Comparison of ENCODE assay signal across 1 cellular context in the genomic region with DNA sequence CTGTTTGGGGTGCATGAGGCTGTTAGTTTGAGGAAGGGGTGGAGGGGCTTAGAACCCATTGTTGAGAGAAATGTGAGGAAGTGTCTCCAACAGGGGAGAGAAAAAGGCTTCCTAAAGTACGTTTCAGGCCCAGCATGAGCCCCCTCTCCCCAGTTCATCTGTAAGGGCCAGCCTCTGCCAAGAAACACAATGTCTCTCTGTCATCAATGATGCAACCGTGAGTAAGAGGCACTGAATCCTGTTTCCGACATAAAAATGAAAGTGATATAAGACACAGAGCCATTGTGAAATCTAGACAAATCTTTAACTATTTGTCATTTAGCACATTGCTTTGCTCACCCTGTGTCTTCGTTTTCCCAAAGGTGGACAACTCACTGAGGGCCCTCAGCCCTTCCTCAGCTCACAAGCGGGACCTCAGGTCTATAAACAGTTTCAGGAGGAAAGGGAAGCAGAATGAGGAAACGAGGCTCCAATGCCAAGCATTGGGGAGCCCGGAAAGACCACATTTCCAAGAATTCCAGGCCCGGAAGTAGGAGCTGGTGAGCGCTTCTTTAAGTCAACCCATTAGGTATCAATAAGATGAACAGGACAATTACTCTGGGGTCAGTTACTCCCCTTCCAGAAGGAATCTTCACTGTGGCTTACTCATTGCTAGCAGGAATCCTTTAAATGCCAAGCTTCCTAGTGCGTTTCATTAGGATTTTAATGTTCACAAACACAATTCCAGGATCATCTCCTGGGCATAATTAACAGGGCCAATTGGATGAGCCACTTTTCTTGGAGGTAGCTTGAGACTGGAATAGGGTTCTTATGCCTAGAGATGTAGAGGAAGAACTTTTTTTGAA.
TF ChIP-seq lines count a peak whose summit lies in the region.

No MANE protein-coding gene starts in this region.

TF ChIP-seq in HEK293, 187 proteins besides CTCF, POLR2A, EP300 and RAD21 (continued from another document and continues in another):
- TF ChIP-seq ZNF518A (tag by site-specific recombination; conservative IDR thresholded peaks at IDR 0.05; ENCODE audit: low read depth) (peak; percentile 73), ZBTB17 (tag by site-specific recombination; IDR thresholded peaks at IDR 0.05) (0 out of 2 replicates have a peak, but pooled peaks have one; percentile 31), ZNF184 (tag by site-specific recombination; IDR thresholded peaks at IDR 0.05) (0 out of 2 replicates have a peak, but pooled peaks have one; percentile 28), ZNF138 (tag by site-specific recombination; IDR thresholded peaks at IDR 0.05; ENCODE audit: borderline replicate concordance) (no peak), ZBTB7A (tag by site-specific recombination; IDR thresholded peaks at IDR 0.05; ENCODE audit: low read depth) (no peak), PRDM4 (tag by site-specific recombination; IDR thresholded peaks at IDR 0.05) (no peak), ZNF629 (tag by site-specific recombination; IDR thresholded peaks at IDR 0.05) (peak; percentile 73), ZNF530 (tag by site-specific recombination; IDR thresholded peaks at IDR 0.05; ENCODE audit: low read depth) (no peak), MYNN (tag by site-specific recombination; IDR thresholded peaks at IDR 0.05; ENCODE audit: borderline replicate concordance) (no peak), ZNF302 (tag by site-specific recombination; IDR thresholded peaks at IDR 0.05; ENCODE audit: low read depth) (no peak), OSR2 (tag by site-specific recombination; IDR thresholded peaks at IDR 0.05) (no peak), SP3 (tag by site-specific recombination; IDR thresholded peaks at IDR 0.05) (no peak), ZEB2 (tag by site-specific recombination; IDR thresholded peaks at IDR 0.05) (peak; percentile 83), ZNF670 (tag by site-specific recombination; IDR thresholded peaks at IDR 0.05; ENCODE audit: low read depth) (no peak), ZBTB44 (tag by site-specific recombination; IDR thresholded peaks at IDR 0.05) (no peak), ZNF24 (tag by site-specific recombination; IDR thresholded peaks at IDR 0.05) (no peak), ZNF433 (tag by site-specific recombination; IDR thresholded peaks at IDR 0.05; ENCODE audit: low read depth) (no peak), ZNF214 (tag by site-specific recombination; IDR thresholded peaks at IDR 0.05; ENCODE audit: borderline replicate concordance) (no peak), ZNF366 (tag by site-specific recombination; conservative IDR thresholded peaks at IDR 0.05) (peak; percentile 52), ZNF223 (tag by site-specific recombination; IDR thresholded peaks at IDR 0.05) (no peak), YY2 (tag by site-specific recombination; IDR thresholded peaks at IDR 0.05) (no peak), ZNF146 (tag by site-specific recombination; IDR thresholded peaks at IDR 0.05) (no peak), ZNF2 (tag by site-specific recombination; IDR thresholded peaks at IDR 0.05) (no peak), ZNF660 (tag by site-specific recombination; IDR thresholded peaks at IDR 0.05) (0 out of 2 replicates have a peak, but pooled peaks have one; percentile 24), ZNF830 (tag by site-specific recombination; IDR thresholded peaks at IDR 0.05; ENCODE audit: low read depth) (no peak), ZNF394 (tag by site-specific recombination; IDR thresholded peaks at IDR 0.05; ENCODE audit: borderline replicate concordance) (no peak), ZNF175 (tag by site-specific recombination; IDR thresholded peaks at IDR 0.05) (no peak), ZNF280D (tag by site-specific recombination; IDR thresholded peaks at IDR 0.05) (no peak), ZBTB21 (tag by site-specific recombination; IDR thresholded peaks at IDR 0.05) (peak; percentile 49), ZNF335 (tag by site-specific recombination; conservative IDR thresholded peaks at IDR 0.05) (peak; percentile 60), ZNF174 (tag by site-specific recombination; IDR thresholded peaks at IDR 0.05) (no peak)
- TF ChIP-seq, protein P1, sequence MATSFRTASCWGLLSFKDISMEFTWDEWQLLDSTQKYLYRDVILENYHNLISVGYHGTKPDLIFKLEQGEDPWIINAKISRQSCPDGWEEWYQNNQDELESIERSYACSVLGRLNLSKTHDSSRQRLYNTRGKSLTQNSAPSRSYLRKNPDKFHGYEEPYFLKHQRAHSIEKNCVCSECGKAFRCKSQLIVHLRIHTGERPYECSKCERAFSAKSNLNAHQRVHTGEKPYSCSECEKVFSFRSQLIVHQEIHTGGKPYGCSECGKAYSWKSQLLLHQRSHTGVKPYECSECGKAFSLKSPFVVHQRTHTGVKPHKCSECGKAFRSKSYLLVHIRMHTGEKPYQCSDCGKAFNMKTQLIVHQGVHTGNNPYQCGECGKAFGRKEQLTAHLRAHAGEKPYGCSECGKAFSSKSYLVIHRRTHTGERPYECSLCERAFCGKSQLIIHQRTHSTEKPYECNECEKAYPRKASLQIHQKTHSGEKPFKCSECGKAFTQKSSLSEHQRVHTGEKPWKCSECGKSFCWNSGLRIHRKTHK (tag by site-specific recombination; IDR thresholded peaks at IDR 0.05): no peak
- TF ChIP-seq, protein P2, sequence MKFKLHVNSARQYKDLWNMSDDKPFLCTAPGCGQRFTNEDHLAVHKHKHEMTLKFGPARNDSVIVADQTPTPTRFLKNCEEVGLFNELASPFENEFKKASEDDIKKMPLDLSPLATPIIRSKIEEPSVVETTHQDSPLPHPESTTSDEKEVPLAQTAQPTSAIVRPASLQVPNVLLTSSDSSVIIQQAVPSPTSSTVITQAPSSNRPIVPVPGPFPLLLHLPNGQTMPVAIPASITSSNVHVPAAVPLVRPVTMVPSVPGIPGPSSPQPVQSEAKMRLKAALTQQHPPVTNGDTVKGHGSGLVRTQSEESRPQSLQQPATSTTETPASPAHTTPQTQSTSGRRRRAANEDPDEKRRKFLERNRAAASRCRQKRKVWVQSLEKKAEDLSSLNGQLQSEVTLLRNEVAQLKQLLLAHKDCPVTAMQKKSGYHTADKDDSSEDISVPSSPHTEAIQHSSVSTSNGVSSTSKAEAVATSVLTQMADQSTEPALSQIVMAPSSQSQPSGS (tag by site-specific recombination; IDR thresholded peaks at IDR 0.05; ENCODE audit: low read depth): peak; percentile 42; the same call in 1 of the 2 replicates
- TF ChIP-seq, protein P3, sequence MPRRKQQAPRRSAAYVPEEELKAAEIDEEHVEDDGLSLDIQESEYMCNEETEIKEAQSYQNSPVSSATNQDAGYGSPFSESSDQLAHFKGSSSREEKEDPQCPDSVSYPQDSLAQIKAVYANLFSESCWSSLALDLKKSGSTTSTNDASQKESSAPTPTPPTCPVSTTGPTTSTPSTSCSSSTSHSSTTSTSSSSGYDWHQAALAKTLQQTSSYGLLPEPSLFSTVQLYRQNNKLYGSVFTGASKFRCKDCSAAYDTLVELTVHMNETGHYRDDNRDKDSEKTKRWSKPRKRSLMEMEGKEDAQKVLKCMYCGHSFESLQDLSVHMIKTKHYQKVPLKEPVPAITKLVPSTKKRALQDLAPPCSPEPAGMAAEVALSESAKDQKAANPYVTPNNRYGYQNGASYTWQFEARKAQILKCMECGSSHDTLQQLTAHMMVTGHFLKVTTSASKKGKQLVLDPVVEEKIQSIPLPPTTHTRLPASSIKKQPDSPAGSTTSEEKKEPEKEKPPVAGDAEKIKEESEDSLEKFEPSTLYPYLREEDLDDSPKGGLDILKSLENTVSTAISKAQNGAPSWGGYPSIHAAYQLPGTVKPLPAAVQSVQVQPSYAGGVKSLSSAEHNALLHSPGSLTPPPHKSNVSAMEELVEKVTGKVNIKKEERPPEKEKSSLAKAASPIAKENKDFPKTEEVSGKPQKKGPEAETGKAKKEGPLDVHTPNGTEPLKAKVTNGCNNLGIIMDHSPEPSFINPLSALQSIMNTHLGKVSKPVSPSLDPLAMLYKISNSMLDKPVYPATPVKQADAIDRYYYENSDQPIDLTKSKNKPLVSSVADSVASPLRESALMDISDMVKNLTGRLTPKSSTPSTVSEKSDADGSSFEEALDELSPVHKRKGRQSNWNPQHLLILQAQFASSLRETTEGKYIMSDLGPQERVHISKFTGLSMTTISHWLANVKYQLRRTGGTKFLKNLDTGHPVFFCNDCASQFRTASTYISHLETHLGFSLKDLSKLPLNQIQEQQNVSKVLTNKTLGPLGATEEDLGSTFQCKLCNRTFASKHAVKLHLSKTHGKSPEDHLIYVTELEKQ (tag by site-specific recombination; IDR thresholded peaks at IDR 0.05; ENCODE audit: borderline replicate concordance): no peak
